Comparison of ENCODE assay signal across 17 cellular contexts in genomic region chr2:179528576-179529069, GRCh38.
DNase-seq lines count a peak whose midpoint lies in the region; ATAC-seq and TF ChIP-seq lines count a peak whose summit lies in the region.
"Had no signal": no experiment of that assay in that cellular context is flagged by ENCODE, and none has a peak within 500 bp of the region (broad histone marks: within the 10 kb centered on the region; RNA-seq: fewer than 3 reads in every experiment).

No MANE protein-coding gene starts in this region.

- H3K27ac ChIP-seq in PC-9, result no peak overlapping the region
- no peak overlapping the region for H3K27ac ChIP-seq in osteoblast (ENCODE audit: low read depth, low read length)
- H3K27ac ChIP-seq: GM23248 had no signal

- H3K27me3 ChIP-seq in PC-9 (ENCODE audit: insufficient read depth, low read depth) (no peaks in the 10 kb centered on the region), osteoblast (ENCODE audit: insufficient read depth, low read length) (no peaks in the 10 kb centered on the region)
- H3K27me3 ChIP-seq: BE2C had no signal

- CTCF ChIA-PET in PC-9 (lab: Charles Lee), result no interaction called here

- H2AFZ ChIP-seq in PC-9, result peak overlapping the region; percentile 20; the same call in 1 of the 2 replicates
- peak overlapping the region; percentile 54 for H2AFZ ChIP-seq in osteoblast (ENCODE audit: low read length)
- H2AFZ ChIP-seq: GM23248 had no signal

- intact Hi-C loops in PC-9 (cut with micrococcal nuclease; ENCODE audit: unreplicated experiment) (no loop called here), Right ventricle myocardium superior (cut with DNase I) (no loop called here)

- ATAC-seq in HG02973 (IDR thresholded peaks at IDR 0.05; ENCODE audit: unreplicated experiment) (no peak), Right ventricle myocardium superior (ENCODE audit: poor library complexity) (no peak)

- no peaks in the 10 kb centered on the region for H3F3A ChIP-seq in PC-9 (ENCODE audit: insufficient read depth, low read depth)

- H3K9me3 ChIP-seq in PC-9 (ENCODE audit: insufficient read depth, low read depth), result no peaks in the 10 kb centered on the region
- H3K9me3 ChIP-seq in osteoblast (ENCODE audit: low read depth, low read length), result no peaks in the 10 kb centered on the region
- H3K9me3 ChIP-seq: BE2C, Caco-2, HAP-1 had no signal

- TF ChIP-seq CTCF in PC-9 (conservative IDR thresholded peaks at IDR 0.05), result no peak
- TF ChIP-seq CTCF in osteoblast (IDR thresholded peaks at IDR 0.05; ENCODE audit: extremely low read depth, low read depth, low read length), result no peak

- H3K36me3 ChIP-seq in PC-9 (ENCODE audit: low read depth) (no peaks in the 10 kb centered on the region), osteoblast (ENCODE audit: insufficient read depth, low read length) (no peaks in the 10 kb centered on the region)
- H3K36me3 ChIP-seq: BE2C, HAP-1 had no signal

- H3K4me2 ChIP-seq in PC-9 (no peak overlapping the region), osteoblast (ENCODE audit: insufficient read depth, low read length) (no peak overlapping the region)

- BruUV-seq in PC-9 (replicated peaks; lab: Mats Ljungman, UMichigan), result no TSS peak

- H4K20me1 ChIP-seq in PC-9 (ENCODE audit: insufficient read depth) (no peaks in the 10 kb centered on the region), osteoblast (ENCODE audit: insufficient read depth, low read length) (no peaks in the 10 kb centered on the region)

- H3K79me2 ChIP-seq in PC-9 (ENCODE audit: low read depth) (no peaks in the 10 kb centered on the region), osteoblast (ENCODE audit: insufficient read depth, low read length) (no peaks in the 10 kb centered on the region)

- no peaks in the 10 kb centered on the region; the same call in 1 of the 2 replicates for H3K9me2 ChIP-seq in PC-9 (ENCODE audit: insufficient read depth)

- DNase-seq in PC-9 (no peak), SK-MEL-5 (ENCODE audit: low read depth, low spot score) (peak; percentile 52), osteoblast (ENCODE audit: insufficient read length, low spot score, missing footprints) (no peak), T-helper 1 cell (no peak), Right ventricle myocardium superior (no peak)
- DNase-seq: ACHN; BE2C; C1 segment of cervical spinal cord; Caco-2; CD4-positive, CD25-positive, alpha-beta regulatory T cell; CD8-positive, alpha-beta memory T cell; DMS153; DMS79; GDM1; GM23248 had no signal

- H3K4me3 ChIP-seq in PC-9 (no peak overlapping the region), osteoblast (ENCODE audit: insufficient read depth, low read length) (no peak overlapping the region)
- H3K4me3 ChIP-seq: GM23248, HAP-1 had no signal

- POLR2A ChIA-PET in PC-9 (lab: Charles Lee; ENCODE audit: unreplicated experiment), result no interaction called here

- in situ Hi-C loops in SK-MEL-5 (cut with HindIII; ENCODE audit: low pct_unique_long_range_greater_than_20kb, low sequenced_read_pairs), result no loop called here

- H3K4me1 ChIP-seq in PC-9 (replicated peaks; ENCODE audit: insufficient read depth) (no peaks in the 10 kb centered on the region; the same call in 1 of the 2 replicates), osteoblast (ENCODE audit: insufficient read depth, low read length) (no peaks in the 10 kb centered on the region)
- H3K4me1 ChIP-seq: BE2C, HAP-1 had no signal
